9 cellular contexts compared by ENCODE assay signal in the genomic region with DNA sequence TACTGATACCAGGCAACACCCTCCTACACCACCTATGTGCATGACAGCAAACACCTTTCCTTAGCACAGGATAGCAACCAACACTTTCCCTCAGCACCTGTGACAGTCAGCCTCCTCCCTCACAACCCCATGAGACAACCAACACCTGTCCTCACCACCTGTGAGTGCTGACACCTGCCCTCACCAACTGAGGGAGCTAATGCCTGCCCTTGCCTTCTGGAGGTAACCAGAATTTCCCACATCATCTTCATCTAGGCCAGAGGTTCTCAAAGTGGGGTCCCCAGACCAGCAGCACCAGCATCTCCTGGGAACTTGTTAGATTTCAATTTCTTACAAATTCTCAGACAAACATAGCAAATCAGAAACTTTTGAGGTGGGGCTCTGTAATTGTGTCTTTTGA.
"Had no signal": no experiment of that assay in that cellular context is flagged by ENCODE, and none has a peak within 500 bp of the region (broad histone marks: within the 10 kb centered on the region; RNA-seq: fewer than 3 reads in every experiment).

No MANE protein-coding gene starts in this region.

- DNase-seq: activated CD4-positive, alpha-beta T cell treated with anti-CD3 and anti-CD28 coated beads for 4 hours; activated naive CD4-positive, alpha-beta T cell treated with anti-CD3 and anti-CD28 coated beads, Interleukin-2, amount 50 U/mL, for 16 hours; activated T-cell treated with anti-CD3 and anti-CD28 coated beads for 4 hours; body of pancreas; dermis blood vessel endothelial cell; hypothalamus; kidney glomerular epithelial cell; T-helper 9 cell had no signal

- ATAC-seq: activated T-helper 17 cell treated with anti-CD3 and anti-CD28 coated beads, Interleukin-2, amount 50 U/mL, for 72 hours; body of pancreas had no signal
